ENCODE assay signal across 2 cellular contexts in genomic region chr16:86622700-86623615, GRCh38.
TF ChIP-seq lines count a peak whose summit lies in the region.

No MANE protein-coding gene starts in this region.

TF ChIP-seq in HepG2, 621 proteins besides CTCF, POLR2A, EP300 and RAD21:
- TF ChIP-seq MAFK (conservative IDR thresholded peaks at IDR 0.05 in 1 of 2, IDR thresholded peaks at IDR 0.05 in 1 of 2; ENCODE audit: low read length in 2 of 2) = peak; percentile 69 to 75
- TF ChIP-seq MAFF (IDR thresholded peaks at IDR 0.05; ENCODE audit: low read depth, low read length) = peak; percentile 41; the same call in 1 of the 2 replicates
- no peak for TF ChIP-seq SNAPC4 (CRISPR knock-in tag; IDR thresholded peaks at IDR 0.05)
- TF ChIP-seq GATAD1 (CRISPR knock-in tag; IDR thresholded peaks at IDR 0.05) = no peak

TF ChIP-seq in GM12878, 131 proteins besides CTCF, POLR2A, EP300 and RAD21:
- TF ChIP-seq, protein P1, sequence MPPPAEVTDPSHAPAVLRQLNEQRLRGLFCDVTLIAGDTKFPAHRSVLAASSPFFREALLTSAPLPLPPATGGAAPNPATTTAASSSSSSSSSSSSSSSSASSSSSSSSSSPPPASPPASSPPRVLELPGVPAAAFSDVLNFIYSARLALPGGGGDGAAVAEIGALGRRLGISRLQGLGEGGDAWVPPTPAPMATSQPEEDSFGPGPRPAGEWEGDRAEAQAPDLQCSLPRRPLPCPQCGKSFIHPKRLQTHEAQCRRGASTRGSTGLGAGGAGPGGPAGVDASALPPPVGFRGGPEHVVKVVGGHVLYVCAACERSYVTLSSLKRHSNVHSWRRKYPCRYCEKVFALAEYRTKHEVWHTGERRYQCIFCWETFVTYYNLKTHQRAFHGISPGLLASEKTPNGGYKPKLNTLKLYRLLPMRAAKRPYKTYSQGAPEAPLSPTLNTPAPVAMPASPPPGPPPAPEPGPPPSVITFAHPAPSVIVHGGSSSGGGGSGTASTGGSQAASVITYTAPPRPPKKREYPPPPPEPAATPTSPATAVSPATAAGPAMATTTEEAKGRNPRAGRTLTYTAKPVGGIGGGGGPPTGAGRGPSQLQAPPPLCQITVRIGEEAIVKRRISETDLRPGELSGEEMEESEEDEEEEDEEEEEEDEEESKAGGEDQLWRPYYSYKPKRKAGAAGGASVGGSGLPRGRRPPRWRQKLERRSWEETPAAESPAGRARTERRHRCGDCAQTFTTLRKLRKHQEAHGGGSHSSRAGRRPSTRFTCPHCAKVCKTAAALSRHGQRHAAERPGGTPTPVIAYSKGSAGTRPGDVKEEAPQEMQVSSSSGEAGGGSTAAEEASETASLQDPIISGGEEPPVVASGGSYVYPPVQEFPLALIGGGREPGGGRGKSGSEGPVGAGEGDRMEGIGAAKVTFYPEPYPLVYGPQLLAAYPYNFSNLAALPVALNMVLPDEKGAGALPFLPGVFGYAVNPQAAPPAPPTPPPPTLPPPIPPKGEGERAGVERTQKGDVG (CRISPR knock-in tag; IDR thresholded peaks at IDR 0.05) = no peak
- TF ChIP-seq BRCA1 (IDR thresholded peaks at IDR 0.05; ENCODE audit: low read depth, low read length) (no peak), HDAC6 (IDR thresholded peaks at IDR 0.05; ENCODE audit: unreplicated experiment) (no peak), NR2F1 (conservative IDR thresholded peaks at IDR 0.05) (peak; percentile 60), JUNB (IDR thresholded peaks at IDR 0.05) (no peak)
